ENCODE assay signal across 14 cellular contexts in the genomic region with DNA sequence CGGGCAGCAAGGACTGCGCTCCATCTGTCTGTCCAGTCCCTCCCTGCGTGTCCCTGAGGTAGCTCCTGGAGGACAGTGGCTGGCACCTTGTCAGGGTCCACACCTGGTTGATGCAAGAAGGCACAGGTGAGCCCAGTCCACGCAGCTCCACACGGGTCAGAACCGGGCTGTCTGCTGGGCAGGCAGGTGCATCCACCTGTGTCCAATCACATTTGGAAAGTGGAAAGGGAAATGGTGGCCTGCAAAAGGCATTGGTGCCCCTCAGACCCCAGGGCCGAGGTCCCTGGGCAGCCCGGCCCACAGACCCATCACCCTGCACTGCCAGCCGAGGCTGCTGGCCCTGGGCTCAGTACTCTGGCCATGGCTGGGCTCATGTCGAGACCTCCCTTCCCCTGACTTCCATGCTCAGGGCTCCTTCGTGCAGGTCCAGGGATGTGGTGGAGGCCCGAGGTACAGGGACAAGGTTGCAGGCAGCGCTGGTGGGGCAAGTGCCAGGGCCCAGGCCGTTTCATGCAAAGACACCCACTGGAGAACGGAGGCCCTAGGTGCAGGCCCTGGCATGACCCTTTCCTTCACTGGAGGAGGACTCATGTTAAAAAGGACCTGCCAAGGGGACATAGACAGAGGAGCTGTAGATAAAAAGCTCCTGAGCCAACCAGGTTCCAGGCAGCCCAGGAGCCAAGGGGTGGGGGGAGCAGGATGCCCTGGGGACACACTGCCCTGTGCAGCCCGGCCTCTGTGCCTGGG. TPM values are rescaled to one million over a fixed set of nuclear protein-coding genes. Genes with fewer than 3 reads are reported as not detected.
DNase-seq lines count a peak whose midpoint lies in the region; ATAC-seq and TF ChIP-seq lines count a peak whose summit lies in the region.
"Had no signal": no experiment of that assay in that cellular context is flagged by ENCODE, and none has a peak within 500 bp of the region (broad histone marks: within the 10 kb centered on the region; RNA-seq: fewer than 3 reads in every experiment).

No MANE protein-coding gene starts in this region.

- H3K27me3 ChIP-seq in heart left ventricle (peaks cover 0 to 6% (median 0%) of the 10 kb centered on the region in 9 donors), uterus (no peaks in the 10 kb centered on the region)

- peaks cover 13% of the 10 kb centered on the region for H3K4me1 Mint-ChIP-seq in central memory CD8-positive, alpha-beta T cell
- H3K4me1 Mint-ChIP-seq in nephron progenitor cell: peaks cover 45% of the 10 kb centered on the region

- no peak overlapping the region for H3K4me3 ChIP-seq in heart left ventricle
- no peak overlapping the region for H3K4me3 ChIP-seq in uterus
- H3K4me3 ChIP-seq: adrenal gland, esophagus muscularis mucosa, tibial artery had no signal

- no peak for TF ChIP-seq CTCF in heart left ventricle (IDR thresholded peaks at IDR 0.05)
- TF ChIP-seq CTCF in uterus (IDR thresholded peaks at IDR 0.05): no peak
- no peak for TF ChIP-seq CTCF in nephron progenitor cell (IDR thresholded peaks at IDR 0.05)

- DNase-seq in heart left ventricle (peak in 4 of 5 donors; percentile 1 to 23 (median 12)), left cardiac atrium (no peak), mucosa of gallbladder (ENCODE audit: low spot score) (peak; percentile 9), uterus (peak; percentile 9 to 13), nephron progenitor cell (no peak)
- peak; percentile 7 to 12 for DNase-seq in central memory CD8-positive, alpha-beta T cell (ENCODE audit: low spot score in 2 of 2)
- DNase-seq: MM.1S, SIG-M5 had no signal

- no peak overlapping the region for H3K27ac Mint-ChIP-seq in central memory CD8-positive, alpha-beta T cell (ENCODE audit: low read depth)
- H3K27ac Mint-ChIP-seq in nephron progenitor cell: no peak overlapping the region

- H3K4me3 Mint-ChIP-seq in central memory CD8-positive, alpha-beta T cell: no peak overlapping the region
- no peak overlapping the region for H3K4me3 Mint-ChIP-seq in nephron progenitor cell

- peaks cover 11% of the 10 kb centered on the region for H3K27me3 Mint-ChIP-seq in central memory CD8-positive, alpha-beta T cell
- H3K27me3 Mint-ChIP-seq in nephron progenitor cell (ENCODE audit: low read depth, poor library complexity): no peaks in the 10 kb centered on the region

- H3K9me3 ChIP-seq in heart left ventricle (peaks cover 0 to 6% (median 0%) of the 10 kb centered on the region in 12 donors), uterus (no peaks in the 10 kb centered on the region)
- H3K9me3 ChIP-seq: adrenal gland had no signal

- TF ChIP-seq POLR2A in heart left ventricle (IDR thresholded peaks at IDR 0.05) (no peak), uterus (IDR thresholded peaks at IDR 0.05) (no peak)

- ATAC-seq in heart left ventricle (no peak), left cardiac atrium (no peak), GM18520 (IDR thresholded peaks at IDR 0.05; ENCODE audit: unreplicated experiment) (no peak), GM21529 (IDR thresholded peaks at IDR 0.05; ENCODE audit: unreplicated experiment) (no peak)
- ATAC-seq in central memory CD8-positive, alpha-beta T cell (replicated peaks; ENCODE audit: extremely low read depth, poor library complexity, severe bottlenecking): no peak

- intact Hi-C loops in heart left ventricle (cut with DNase I): no loop called here
- intact Hi-C loops in left cardiac atrium (cut with DNase I): no loop called here
- intact Hi-C loops in uterus (cut with DNase I; ENCODE audit: low total_unique reads): no loop called here

- H3K36me3 ChIP-seq in heart left ventricle (no peaks in the 10 kb centered on the region), uterus (no peaks in the 10 kb centered on the region)
- H3K36me3 ChIP-seq: adrenal gland, esophagus muscularis mucosa, tibial artery had no signal

- no peaks in the 10 kb centered on the region for H3K4me1 ChIP-seq in heart left ventricle
- no peaks in the 10 kb centered on the region for H3K4me1 ChIP-seq in uterus
- H3K4me1 ChIP-seq: adrenal gland, esophagus muscularis mucosa had no signal

- H3K9me3 Mint-ChIP-seq in central memory CD8-positive, alpha-beta T cell: no peaks in the 10 kb centered on the region
- no peaks in the 10 kb centered on the region for H3K9me3 Mint-ChIP-seq in nephron progenitor cell

- WGBS in heart left ventricle, 4 donors: 77 to 90% (median 86%) methylated on average over 12 to 16 of the region's 16 CpGs

- H3K36me3 Mint-ChIP-seq in central memory CD8-positive, alpha-beta T cell (ENCODE audit: insufficient read depth): peaks cover 2% of the 10 kb centered on the region
- H3K36me3 Mint-ChIP-seq in nephron progenitor cell (ENCODE audit: low read depth): no peaks in the 10 kb centered on the region

- no peak overlapping the region for H3K27ac ChIP-seq in heart left ventricle
- no peak overlapping the region for H3K27ac ChIP-seq in uterus
- H3K27ac ChIP-seq: adrenal gland, esophagus muscularis mucosa, tibial artery had no signal

RNA-seq across cellular contexts. Expression of a gene that starts 38.9 kb away (rescaled TPM):
- total RNA-seq in heart left ventricle (not detected), left cardiac atrium (not detected), mucosa of gallbladder (2.1 TPM), uterus (1 to 10 TPM in 1 of 4 donors, under 1 TPM in 1, not detected in 2; 0.37 to 1.3 TPM)
- polyA plus RNA-seq in heart left ventricle: under 1 TPM in 1 of 2 donors, not detected in 1; 0.08 TPM
- polyA plus RNA-seq: BJ had no signal

RNA-seq across cellular contexts. Expression of a gene that starts 49.5 kb away (rescaled TPM):
- total RNA-seq in heart left ventricle (under 1 TPM in 1 of 9 donors, not detected in 8; 0.67 TPM), left cardiac atrium (not detected), mucosa of gallbladder (1.2 TPM), uterus (not detected)
- polyA plus RNA-seq in heart left ventricle: 1 to 10 TPM in 1 of 2 donors, not detected in 1; 1.8 TPM
- total RNA-seq: esophagus muscularis mucosa had no signal
- polyA plus RNA-seq: BJ had no signal

RNA-seq across cellular contexts. Expression of a gene that starts 59.8 kb away (rescaled TPM):
- 1 to 10 TPM in 1 of 9 donors, under 1 TPM in 2, not detected in 6; 0.33 to 2.3 (median 0.54) TPM for total RNA-seq in heart left ventricle
- polyA plus RNA-seq in heart left ventricle: under 1 TPM in 1 of 2 donors, not detected in 1; 0.07 TPM
- under 1 TPM; 0.39 to 0.50 TPM for total RNA-seq in left cardiac atrium
- total RNA-seq in mucosa of gallbladder: 1.1 TPM
- 1 to 10 TPM in 3 of 4 donors, not detected in 1; 1.0 to 1.6 (median 1.5) TPM for total RNA-seq in uterus
- polyA plus RNA-seq: BJ had no signal

Comparison
In these comparisons a context has a peak if more than half of its experiments do, and no peak if none do; other contexts are left out.
1. DNase-seq: peak in heart left ventricle (4 of 5), central memory CD8-positive, alpha-beta T cell (2 of 2), mucosa of gallbladder (single experiment) and uterus (2 of 2); none in left cardiac atrium (single experiment) and nephron progenitor cell (single experiment).